Comparison of ENCODE assay signal across 16 cellular contexts in genomic region chr1:103112535-103112934, GRCh38. TPM values are rescaled to one million over a fixed set of nuclear protein-coding genes. Genes with fewer than 3 reads are reported as not detected.
DNase-seq lines count a peak whose midpoint lies in the region; ATAC-seq and TF ChIP-seq lines count a peak whose summit lies in the region.
"Had no signal": no experiment of that assay in that cellular context is flagged by ENCODE, and none has a peak within 500 bp of the region (broad histone marks: within the 10 kb centered on the region; RNA-seq: fewer than 3 reads in every experiment).

No MANE protein-coding gene starts in this region.

- no peak overlapping the region for H2BK15ac ChIP-seq in IMR-90 (ENCODE audit: low read depth, low read length)

- CTCF ChIA-PET in IMR-90 (lab: Yijun Ruan, JAX): no interaction called here

- H3K4me2 ChIP-seq in IMR-90 (ENCODE audit: low read depth, low read length) (no peak overlapping the region), skeletal muscle satellite cell (ENCODE audit: low read length) (peak overlapping the region; percentile 15)
- H3K4me2 ChIP-seq: BLaER1 treated with 17β-estradiol and CSF1 and Interleukin-3, amounts not matched to agents 10 nM and 100 nM; PC-9 had no signal

- H3K56ac ChIP-seq in IMR-90 (ENCODE audit: extremely low read depth, insufficient read depth, low read length): no peak overlapping the region

- TF ChIP-seq CTCF in IMR-90 (conservative IDR thresholded peaks at IDR 0.05; ENCODE audit: low read depth, low read length) (no peak), left lung (IDR thresholded peaks at IDR 0.05) (no peak)

- H3K9me3 ChIP-seq in IMR-90 (ENCODE audit: control insufficient read depth, insufficient read depth, low read length) (no peaks in the 10 kb centered on the region), skeletal muscle satellite cell (replicated peaks; ENCODE audit: low read length) (no peaks in the 10 kb centered on the region), left lung (no peaks in the 10 kb centered on the region)

- no peaks in the 10 kb centered on the region for H3K4me1 ChIP-seq in IMR-90 (ENCODE audit: control insufficient read depth, insufficient read depth, low read length)
- H3K4me1 ChIP-seq in skeletal muscle satellite cell (ENCODE audit: control insufficient read depth, insufficient read depth, low read length): peaks cover 41% of the 10 kb centered on the region
- no peaks in the 10 kb centered on the region for H3K4me1 ChIP-seq in left lung
- H3K4me1 ChIP-seq: BLaER1 treated with 17β-estradiol and CSF1 and Interleukin-3, amounts not matched to agents 10 nM and 100 nM had no signal

- POLR2A ChIA-PET in IMR-90 (lab: Charles Lee; ENCODE audit: unreplicated experiment): no interaction called here

- H3K23ac ChIP-seq in IMR-90 (ENCODE audit: low read depth, low read length): no peak overlapping the region

- no peak for DNase-seq in IMR-90
- no peak for DNase-seq in epithelial cell of prostate (ENCODE audit: low read depth, low spot score)
- no peak for DNase-seq in left lung
- no peak for DNase-seq in stimulated activated naive CD4-positive, alpha-beta T cell (lab: John Stamatoyannopoulos, UW)
- DNase-seq: CD8-positive, alpha-beta memory T cell; NCI-H1105 treated with DMSO at 0.1 percent for 48 hours; NCI-H187; NCI-H2227 treated with DMSO at 0.1 percent for 48 hours; NCI-H524; NCI-H82; PC-9 had no signal

- H4K20me1 ChIP-seq in IMR-90 (ENCODE audit: insufficient read depth, low read length): no peaks in the 10 kb centered on the region
- H4K20me1 ChIP-seq: BLaER1 treated with 17β-estradiol and CSF1 and Interleukin-3, amounts not matched to agents 10 nM and 100 nM had no signal

- in situ Hi-C loops in IMR-90 (cut with MboI; ENCODE audit: low sequenced_read_pairs): no loop called here

- TF ChIP-seq POLR2A in IMR-90 (IDR thresholded peaks at IDR 0.05; ENCODE audit: low read depth, low read length): no peak

- H3K9me1 ChIP-seq in IMR-90 (ENCODE audit: insufficient read depth, low read length): no peaks in the 10 kb centered on the region

- no peak overlapping the region for H2BK120ac ChIP-seq in IMR-90 (ENCODE audit: low read depth, low read length)

- no peak overlapping the region for H4K91ac ChIP-seq in IMR-90 (ENCODE audit: insufficient read depth, low read depth, low read length)

- H4K5ac ChIP-seq in IMR-90 (ENCODE audit: low read depth, low read length): no peak overlapping the region

- no peak for TF ChIP-seq RAD21 in IMR-90 (IDR thresholded peaks at IDR 0.05; ENCODE audit: low read length)

- no peak overlapping the region for H3K18ac ChIP-seq in IMR-90 (ENCODE audit: low read depth, low read length)

- H2AFZ ChIP-seq in IMR-90 (replicated peaks; ENCODE audit: low read length, poor library complexity): no peak overlapping the region
- H2AFZ ChIP-seq: PC-9 had no signal

- H3K79me1 ChIP-seq in IMR-90 (ENCODE audit: low read depth in 1 of 2, low read length in 2 of 2): no peaks in the 10 kb centered on the region; a peak in 1 of 4 replicates

- H3K4ac ChIP-seq in IMR-90 (ENCODE audit: low read depth, low read length): no peak overlapping the region

- H2AK5ac ChIP-seq in IMR-90 (ENCODE audit: low read depth, low read length): no peak overlapping the region

- H3K36me3 ChIP-seq in IMR-90 (ENCODE audit: control insufficient read depth, insufficient read depth, low read length) (no peaks in the 10 kb centered on the region), skeletal muscle satellite cell (ENCODE audit: insufficient read depth, low read length) (no peaks in the 10 kb centered on the region), left lung (no peaks in the 10 kb centered on the region)
- H3K36me3 ChIP-seq: BLaER1 treated with 17β-estradiol and CSF1 and Interleukin-3, amounts not matched to agents 10 nM and 100 nM had no signal

- peak overlapping the region; percentile 39 for H2BK5ac ChIP-seq in IMR-90 (ENCODE audit: low read depth, low read length, poor library complexity, severe bottlenecking)

- intact Hi-C loops in IMR-90 (cut with micrococcal nuclease) (no loop called here), left lung (cut with DNase I) (no loop called here)

- no peak overlapping the region; a peak in 1 of 4 replicates for H4K8ac ChIP-seq in IMR-90 (ENCODE audit: low read depth in 2 of 2, low read length in 2 of 2)

- dilution Hi-C loops in IMR-90 (cut with HindIII; ENCODE audit: low sequenced_read_pairs, unreplicated experiment): no loop called here

- no peak overlapping the region for H2BK20ac ChIP-seq in IMR-90 (ENCODE audit: low read depth, low read length)

- H3K9ac ChIP-seq in IMR-90 (ENCODE audit: low read depth, low read length) (no peak overlapping the region), skeletal muscle satellite cell (ENCODE audit: low read depth, low read length) (no peak overlapping the region)
- H3K9ac ChIP-seq: BLaER1 treated with 17β-estradiol and CSF1 and Interleukin-3, amounts not matched to agents 10 nM and 100 nM had no signal

- H3K14ac ChIP-seq in IMR-90 (replicated peaks; ENCODE audit: low read depth, low read length): no peak overlapping the region

- no peak overlapping the region for H3K4me3 ChIP-seq in IMR-90 (ENCODE audit: insufficient read depth, low read depth, low read length)
- no peak overlapping the region for H3K4me3 ChIP-seq in skeletal muscle satellite cell (ENCODE audit: low read length)
- no peak overlapping the region for H3K4me3 ChIP-seq in left lung
- H3K4me3 ChIP-seq: BLaER1 treated with 17β-estradiol and CSF1 and Interleukin-3, amounts not matched to agents 10 nM and 100 nM; PC-9 had no signal

- no peak overlapping the region for H2AK9ac ChIP-seq in IMR-90 (replicated peaks; ENCODE audit: low read depth, low read length, poor library complexity)

- H3K27me3 ChIP-seq in IMR-90 (ENCODE audit: control insufficient read depth, insufficient read depth, low read length) (peaks cover 1% of the 10 kb centered on the region), skeletal muscle satellite cell (ENCODE audit: control insufficient read depth, insufficient read depth, low read length) (no peaks in the 10 kb centered on the region), left lung (peaks cover 3 to 19% of the 10 kb centered on the region in 2 donors)

- BruUV-seq in IMR-90 (replicated peaks; lab: Mats Ljungman, UMichigan): no TSS peak

- no peak overlapping the region for H3K27ac ChIP-seq in IMR-90 (ENCODE audit: insufficient read depth, low read length)
- H3K27ac ChIP-seq in epithelial cell of prostate: peak overlapping the region; percentile 7
- no peak overlapping the region for H3K27ac ChIP-seq in left lung
- H3K27ac ChIP-seq: BLaER1 treated with 17β-estradiol and CSF1 and Interleukin-3, amounts not matched to agents 10 nM and 100 nM; PC-9 had no signal

- ATAC-seq in IMR-90 (ENCODE audit: low read depth): no peak
- ATAC-seq in SK-N-SH treated with all-trans-retinoic acid at 6 μM for 48 hours: peak; percentile 57; the same call in 2 of the 3 replicates
- no peak for ATAC-seq in HG02884 (IDR thresholded peaks at IDR 0.05; ENCODE audit: unreplicated experiment)
- no peak for ATAC-seq in HG02623 (IDR thresholded peaks at IDR 0.05; ENCODE audit: unreplicated experiment)
- no peak for ATAC-seq in left lung

TF ChIP-seq in IMR-90, 13 proteins besides CTCF, POLR2A, EP300 and RAD21 (continues in another document):
- TF ChIP-seq MXI1 (IDR thresholded peaks at IDR 0.05; ENCODE audit: borderline replicate concordance, low read depth, low read length) (no peak), CHD1 (IDR thresholded peaks at IDR 0.05; ENCODE audit: low read depth, low read length) (no peak), RCOR1 (IDR thresholded peaks at IDR 0.05; ENCODE audit: insufficient replicate concordance, low read length) (no peak), NFE2L2 (IDR thresholded peaks at IDR 0.05; ENCODE audit: low read depth, low read length) (no peak), FOS (IDR thresholded peaks at IDR 0.05; ENCODE audit: low read depth, low read length) (no peak), RFX5 (IDR thresholded peaks at IDR 0.05; ENCODE audit: low read depth, low read length) (no peak), MAZ (IDR thresholded peaks at IDR 0.05; ENCODE audit: borderline replicate concordance, low read depth, low read length) (no peak), BHLHE40 (IDR thresholded peaks at IDR 0.05; ENCODE audit: low read depth, low read length) (no peak)
- TF ChIP-seq, protein P1, sequence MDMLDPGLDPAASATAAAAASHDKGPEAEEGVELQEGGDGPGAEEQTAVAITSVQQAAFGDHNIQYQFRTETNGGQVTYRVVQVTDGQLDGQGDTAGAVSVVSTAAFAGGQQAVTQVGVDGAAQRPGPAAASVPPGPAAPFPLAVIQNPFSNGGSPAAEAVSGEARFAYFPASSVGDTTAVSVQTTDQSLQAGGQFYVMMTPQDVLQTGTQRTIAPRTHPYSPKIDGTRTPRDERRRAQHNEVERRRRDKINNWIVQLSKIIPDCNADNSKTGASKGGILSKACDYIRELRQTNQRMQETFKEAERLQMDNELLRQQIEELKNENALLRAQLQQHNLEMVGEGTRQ (IDR thresholded peaks at IDR 0.05; ENCODE audit: low read depth, low read length): no peak

TF ChIP-seq in SK-N-SH treated with all-trans-retinoic acid at 6 μM for 48 hours, 23 proteins besides CTCF, POLR2A, EP300 and RAD21 (continues in another document):
- TF ChIP-seq TOX (CRISPR knock-in tag; IDR thresholded peaks at IDR 0.05; ENCODE audit: borderline replicate concordance) (no peak), CSDC2 (CRISPR knock-in tag; IDR thresholded peaks at IDR 0.05) (no peak), ZNF70 (CRISPR knock-in tag; IDR thresholded peaks at IDR 0.05) (no peak), ISL1 (CRISPR knock-in tag; IDR thresholded peaks at IDR 0.05) (no peak), BACH2 (CRISPR knock-in tag; IDR thresholded peaks at IDR 0.05; ENCODE audit: borderline replicate concordance) (no peak), OSR1 (CRISPR knock-in tag; IDR thresholded peaks at IDR 0.05) (no peak), ZNF8 (CRISPR knock-in tag; IDR thresholded peaks at IDR 0.05) (no peak), ZFP30 (CRISPR knock-in tag; IDR thresholded peaks at IDR 0.05) (no peak), ARNTL (CRISPR knock-in tag; IDR thresholded peaks at IDR 0.05; ENCODE audit: borderline replicate concordance, low read depth) (no peak)

RNA-seq across cellular contexts. Expression of gene COL11A1, which starts 4.2 kb away (rescaled TPM):
- total RNA-seq in IMR-90 (2012; rRNA removed) (5.2 and 10.0 TPM in 2 replicates), left lung (1 to 10 TPM in 1 of 2 donors, under 1 TPM in 1; 0.21 to 4.4 TPM)
- 3.5 and 4.6 TPM in 2 replicates for polyA plus RNA-seq in IMR-90 (2012; rRNA removed)
- 1.5 TPM in 2 replicates for polyA plus RNA-seq in IMR-90 (2012; cell fraction: cytosol; rRNA removed)
- 1.6 and 12.9 TPM in 2 replicates for polyA plus RNA-seq in IMR-90 (2012; cell fraction: nucleus; rRNA removed; ENCODE audit: low replicate concordance)
- 10.4 and 23.8 TPM in 2 replicates for total RNA-seq in skeletal muscle satellite cell (2012; rRNA removed)
- total RNA-seq: CD8-positive, alpha-beta memory T cell; PC-9 had no signal
- polyA plus RNA-seq: CD8-positive, alpha-beta memory T cell had no signal
